35 cellular contexts compared by ENCODE assay signal in genomic region chr14:41295734-41296133, GRCh38.
A peak's percentile ranks its signal among the peaks of the same experiment; 100 is the strongest.
DNase-seq lines count a peak whose midpoint lies in the region; ATAC-seq, FAIRE-seq and TF ChIP-seq lines count a peak whose summit lies in the region.
"Had no signal": no experiment of that assay in that cellular context is flagged by ENCODE, and none has a peak within 500 bp of the region (broad histone marks: within the 10 kb centered on the region; RNA-seq: fewer than 3 reads in every experiment).

No MANE protein-coding gene starts in this region.

- H3K9me2 ChIP-seq in OCI-LY1 (ENCODE audit: low read depth, low read length) = no peaks in the 10 kb centered on the region

- H3K36me3 Mint-ChIP-seq in activated T-cell treated with anti-CD3 and anti-CD28 coated beads, Interleukin-2, amount 50 U/mL, for 72 hours (ENCODE audit: insufficient read depth in 2 of 2) = no peaks in the 10 kb centered on the region
- H3K36me3 Mint-ChIP-seq: CD14-positive monocyte; CD4-positive, alpha-beta memory T cell; CD4-positive, CD25-positive, alpha-beta regulatory T cell; CD8-positive, alpha-beta memory T cell; CD8-positive, alpha-beta T cell had no signal

- TF ChIP-seq POLR2A in HepG2 (IDR thresholded peaks at IDR 0.05; ENCODE audit: insufficient read depth in 1 of 2, low read depth in 2 of 2, low read length in 2 of 2) = no peak
- TF ChIP-seq POLR2A in right lobe of liver (IDR thresholded peaks at IDR 0.05) = no peak

- intact Hi-C loops in HepG2 (cut with micrococcal nuclease; ENCODE audit: unreplicated experiment) (no loop called here), right lobe of liver (cut with DNase I) (no loop called here)

- no peaks in the 10 kb centered on the region for H3F3A ChIP-seq in OCI-LY1 (ENCODE audit: insufficient read depth, low read length)

- 63% methylated on average over 3 of the region's 3 CpGs for WGBS in HepG2 (ENCODE audit: low lambda C conversion rate)
- WGBS in right lobe of liver (ENCODE audit: insufficient coverage, low coverage, low lambda C conversion rate, missing lambda C conversion rate) = 64% methylated on average over 3 of the region's 3 CpGs

- H4K20me1 ChIP-seq in HepG2 (ENCODE audit: insufficient read depth, low read length) = no peaks in the 10 kb centered on the region
- no peaks in the 10 kb centered on the region for H4K20me1 ChIP-seq in OCI-LY1 (ENCODE audit: insufficient read depth, low read length)
- H4K20me1 ChIP-seq: BLaER1; BLaER1 treated with 17β-estradiol and CSF1 and Interleukin-3, amounts not matched to agents 10 nM and 100 nM had no signal

- H3K79me2 ChIP-seq in HepG2 (ENCODE audit: insufficient read depth, low read length) (no peaks in the 10 kb centered on the region), OCI-LY1 (ENCODE audit: insufficient read depth, low read length) (no peaks in the 10 kb centered on the region)

- H3K27ac Mint-ChIP-seq in activated T-cell treated with anti-CD3 and anti-CD28 coated beads, Interleukin-2, amount 50 U/mL, for 72 hours = no peak overlapping the region
- H3K27ac Mint-ChIP-seq: B cell; CD14-positive monocyte; CD4-positive, alpha-beta memory T cell; CD4-positive, alpha-beta T cell; CD4-positive, CD25-positive, alpha-beta regulatory T cell; CD8-positive, alpha-beta memory T cell; CD8-positive, alpha-beta T cell had no signal

- H3K9ac ChIP-seq in HepG2 (ENCODE audit: insufficient read depth, low read depth, low read length) (no peak overlapping the region), OCI-LY1 (ENCODE audit: low read length) (no peak overlapping the region)
- H3K9ac ChIP-seq: BLaER1; BLaER1 treated with 17β-estradiol and CSF1 and Interleukin-3, amounts not matched to agents 10 nM and 100 nM had no signal

- peaks cover 2 to 6% of the 10 kb centered on the region in 2 donors for H3K9me3 Mint-ChIP-seq in activated T-cell treated with anti-CD3 and anti-CD28 coated beads, Interleukin-2, amount 50 U/mL, for 72 hours

- H3K4me3 Mint-ChIP-seq in activated T-cell treated with anti-CD3 and anti-CD28 coated beads, Interleukin-2, amount 50 U/mL, for 72 hours = no peak overlapping the region
- H3K4me3 Mint-ChIP-seq: B cell; CD14-positive monocyte; CD4-positive, alpha-beta memory T cell; CD4-positive, alpha-beta T cell; CD4-positive, CD25-positive, alpha-beta regulatory T cell; CD8-positive, alpha-beta memory T cell; CD8-positive, alpha-beta T cell had no signal

- DNase-seq in HepG2 (ENCODE audit: low spot score) (no peak), right lobe of liver (no peak), frontal cortex (ENCODE audit: low spot score in 2 of 2) (no peak), caudate nucleus (lab: John Stamatoyannopoulos, UW) (no peak)
- DNase-seq in activated T-cell treated with anti-CD3 and anti-CD28 coated beads, Interleukin-2, amount 50 U/mL, for 72 hours = no peak
- DNase-seq: 8988T; ACHN; AML-193; BE2C; C1 segment of cervical spinal cord; Caco-2; Calu3; CD4-positive, alpha-beta memory T cell; CD4-positive, alpha-beta T cell; CD4-positive, CD25-positive, alpha-beta regulatory T cell; CD8-positive, alpha-beta memory T cell; CD8-positive, alpha-beta T cell; COR-L47; DMS 273 treated with DMSO at 0.1 percent for 48 hours; DMS153; DMS53; DMS79; DMS79 treated with DMSO at 0.1 percent for 48 hours; DND-41; EL had no signal

- in situ Hi-C loops in HepG2 (cut with HindIII; ENCODE audit: extremely low pct_ligation_motif_present, low pct_unique_long_range_greater_than_20kb) = no loop called here

- POLR2A ChIA-PET in HepG2 (lab: Yijun Ruan, JAX) = no interaction called here

- no peak overlapping the region for H3K4me2 ChIP-seq in HepG2 (ENCODE audit: low read depth, low read length)
- H3K4me2 ChIP-seq in OCI-LY1 (ENCODE audit: low read length) = no peak overlapping the region
- H3K4me2 ChIP-seq: A549; BLaER1; BLaER1 treated with 17β-estradiol and CSF1 and Interleukin-3, amounts not matched to agents 10 nM and 100 nM had no signal

- no peaks in the 10 kb centered on the region for H3K27me3 ChIP-seq in HepG2 (ENCODE audit: control insufficient read depth in 1 of 2, insufficient read depth in 2 of 2, low read length in 2 of 2)
- H3K27me3 ChIP-seq in right lobe of liver = no peaks in the 10 kb centered on the region
- H3K27me3 ChIP-seq in OCI-LY1 (ENCODE audit: insufficient read depth, low read length) = no peaks in the 10 kb centered on the region
- H3K27me3 ChIP-seq: BE2C; BLaER1; BLaER1 treated with 17β-estradiol and CSF1 and Interleukin-3, amounts not matched to agents 10 nM and 100 nM had no signal

- no peak for ATAC-seq in HepG2
- ATAC-seq in right lobe of liver = no peak
- no peak for ATAC-seq in activated T-cell treated with anti-CD3 and anti-CD28 coated beads, Interleukin-2, amount 50 U/mL, for 72 hours (replicated peaks in 1 of 2)
- ATAC-seq: A549; CD8-positive, alpha-beta T cell had no signal

- H3K9me3 ChIP-seq in HepG2 (ENCODE audit: low read length) (peaks cover 79% of the 10 kb centered on the region), right lobe of liver (peaks cover 0 to 3% (median 0%) of the 10 kb centered on the region in 4 donors), OCI-LY1 (ENCODE audit: low read length) (no peaks in the 10 kb centered on the region)
- H3K9me3 ChIP-seq: A549; BE2C; BLaER1; BLaER1 treated with 17β-estradiol and CSF1 and Interleukin-3, amounts not matched to agents 10 nM and 100 nM; Caco-2 had no signal

- no peaks in the 10 kb centered on the region for H3K4me1 ChIP-seq in HepG2 (ENCODE audit: insufficient read depth, low read length)
- no peaks in the 10 kb centered on the region for H3K4me1 ChIP-seq in right lobe of liver
- peaks cover 5% of the 10 kb centered on the region for H3K4me1 ChIP-seq in OCI-LY1 (ENCODE audit: insufficient read depth, low read length, severe bottlenecking)
- H3K4me1 ChIP-seq: A549; BE2C; BLaER1; BLaER1 treated with 17β-estradiol and CSF1 and Interleukin-3, amounts not matched to agents 10 nM and 100 nM had no signal

- no peaks in the 10 kb centered on the region for H3K27me3 Mint-ChIP-seq in activated T-cell treated with anti-CD3 and anti-CD28 coated beads, Interleukin-2, amount 50 U/mL, for 72 hours (ENCODE audit: low read depth)
- H3K27me3 Mint-ChIP-seq: B cell; CD4-positive, alpha-beta memory T cell; CD4-positive, alpha-beta T cell; CD4-positive, CD25-positive, alpha-beta regulatory T cell; CD8-positive, alpha-beta memory T cell had no signal

- H3K27ac ChIP-seq in HepG2 (ENCODE audit: extremely low read length, insufficient read depth, low read length) = no peak overlapping the region
- no peak overlapping the region for H3K27ac ChIP-seq in right lobe of liver
- no peak overlapping the region for H3K27ac ChIP-seq in OCI-LY1 (ENCODE audit: low read depth, low read length, poor library complexity, severe bottlenecking)
- H3K27ac ChIP-seq in caudate nucleus (ENCODE audit: low read depth, low read length) = no peak overlapping the region
- H3K27ac ChIP-seq: 22Rv1; A549; BLaER1; BLaER1 treated with 17β-estradiol and CSF1 and Interleukin-3, amounts not matched to agents 10 nM and 100 nM; C4-2B had no signal

- TF ChIP-seq RAD21 in HepG2 (CRISPR knock-in tag; IDR thresholded peaks at IDR 0.05) = no peak

- TF ChIP-seq CTCF in HepG2 (CRISPR knock-in tag; IDR thresholded peaks at IDR 0.05) = no peak
- no peak for TF ChIP-seq CTCF in right lobe of liver (IDR thresholded peaks at IDR 0.05)
- TF ChIP-seq CTCF in OCI-LY1 (IDR thresholded peaks at IDR 0.05; ENCODE audit: low read length) = no peak

- H3K4me3 ChIP-seq in HepG2 (replicated peaks in 1 of 3; ENCODE audit: insufficient read depth in 1 of 3, low read depth in 2 of 3, low read length in 3 of 3) (no peak overlapping the region), right lobe of liver (no peak overlapping the region), OCI-LY1 (ENCODE audit: low read depth, low read length, poor library complexity, severe bottlenecking) (no peak overlapping the region)
- H3K4me3 ChIP-seq: A549; BLaER1; BLaER1 treated with 17β-estradiol and CSF1 and Interleukin-3, amounts not matched to agents 10 nM and 100 nM had no signal

- H3K4me1 Mint-ChIP-seq in activated T-cell treated with anti-CD3 and anti-CD28 coated beads, Interleukin-2, amount 50 U/mL, for 72 hours (ENCODE audit: low read depth) = no peaks in the 10 kb centered on the region
- H3K4me1 Mint-ChIP-seq: B cell; CD14-positive monocyte; CD4-positive, alpha-beta memory T cell; CD4-positive, CD25-positive, alpha-beta regulatory T cell; CD8-positive, alpha-beta memory T cell had no signal

- H2AFZ ChIP-seq in HepG2 (ENCODE audit: low read length) (no peak overlapping the region), OCI-LY1 (ENCODE audit: low read length) (peak overlapping the region; percentile 23; the same call in 1 of the 2 replicates)

- no peaks in the 10 kb centered on the region for H3K36me3 ChIP-seq in HepG2 (replicated peaks in 1 of 2; ENCODE audit: control insufficient read depth in 1 of 2, insufficient read depth in 2 of 2, low read length in 2 of 2)
- H3K36me3 ChIP-seq in right lobe of liver = no peaks in the 10 kb centered on the region
- no peaks in the 10 kb centered on the region for H3K36me3 ChIP-seq in OCI-LY1 (ENCODE audit: insufficient read depth, low read length)
- H3K36me3 ChIP-seq: BE2C; BLaER1; BLaER1 treated with 17β-estradiol and CSF1 and Interleukin-3, amounts not matched to agents 10 nM and 100 nM had no signal

- no TSS peak for BruUV-seq in HepG2 (replicated peaks; lab: Mats Ljungman, UMichigan)

- TF ChIP-seq EP300 in HepG2 (IDR thresholded peaks at IDR 0.05; ENCODE audit: low read depth in 2 of 2, low read length in 2 of 2) = no peak
- TF ChIP-seq EP300 in HepG2 (CRISPR knock-in tag; IDR thresholded peaks at IDR 0.05; ENCODE audit: borderline replicate concordance) = no peak

- no peak for FAIRE-seq in HepG2 (lab: Jason Lieb, UNC)
- FAIRE-seq in frontal cortex (lab: Jason Lieb, UNC) = peak; percentile 36
- FAIRE-seq: A204.1, A549, D721Med had no signal

- CTCF ChIA-PET in HepG2 (lab: Yijun Ruan, JAX; ENCODE audit: low intra/inter-chr PET ratio, low total read pairs) = no interaction called here

TF ChIP-seq in HepG2, 621 proteins besides CTCF, POLR2A, EP300 and RAD21:
- peak; percentile 56; the same call in 1 of the 2 replicates for TF ChIP-seq MAFF (IDR thresholded peaks at IDR 0.05; ENCODE audit: low read depth, low read length)
- TF ChIP-seq ZNF598 (CRISPR knock-in tag; IDR thresholded peaks at IDR 0.05; ENCODE audit: borderline replicate concordance) = no peak
- TF ChIP-seq ZNF33A (CRISPR knock-in tag; IDR thresholded peaks at IDR 0.05; ENCODE audit: borderline replicate concordance) = no peak
- peak; percentile 34 to 61; a peak in 3 of 4 replicates for TF ChIP-seq MAFK (conservative IDR thresholded peaks at IDR 0.05 in 1 of 2, IDR thresholded peaks at IDR 0.05 in 1 of 2; ENCODE audit: low read length in 2 of 2)
